Comparison of ENCODE assay signal across 20 cellular contexts in the genomic region with DNA sequence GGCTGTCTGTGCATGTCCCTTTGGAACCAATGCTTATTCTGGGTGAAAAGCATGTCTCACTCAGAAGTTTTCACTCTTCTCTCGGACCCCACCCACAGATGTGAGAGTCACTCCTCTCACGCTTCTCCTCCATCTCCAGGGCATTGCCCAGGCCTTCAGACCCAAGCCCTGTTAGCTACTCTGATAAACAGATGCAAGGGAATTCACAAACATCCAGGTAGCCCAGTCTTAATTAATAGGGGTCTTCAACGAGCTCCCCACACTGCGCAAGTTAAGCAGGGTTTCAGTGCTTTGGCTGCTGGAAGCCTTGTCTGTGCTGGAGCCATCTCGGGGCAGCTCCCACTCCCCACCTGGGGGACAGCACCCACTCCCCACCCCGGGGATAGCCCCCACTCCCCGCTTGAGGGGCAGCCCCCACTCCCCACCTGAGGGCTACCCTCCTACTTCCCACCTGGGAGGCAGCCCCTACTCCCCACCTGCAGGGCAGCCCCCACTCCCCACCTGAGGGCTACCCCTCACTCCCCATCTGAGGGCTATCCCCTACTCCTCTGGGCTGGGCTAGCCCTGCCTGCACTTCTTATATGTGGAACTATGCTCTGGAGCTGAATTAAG. TPM values are rescaled to one million over a fixed set of nuclear protein-coding genes. Genes with fewer than 3 reads are reported as not detected.
DNase-seq lines count a peak whose midpoint lies in the region; ATAC-seq and TF ChIP-seq lines count a peak whose summit lies in the region.
"Had no signal": no experiment of that assay in that cellular context is flagged by ENCODE, and none has a peak within 500 bp of the region (broad histone marks: within the 10 kb centered on the region; RNA-seq: fewer than 3 reads in every experiment).

No MANE protein-coding gene starts in this region.

- DNase-seq in Karpas-422 (no peak), colonic mucosa (no peak), mesenchymal stem cell (no peak), spleen (peak; percentile 43), PC-9 (no peak), DMS 273 (lab: John Stamatoyannopoulos, UW; ENCODE audit: unreplicated experiment) (no peak)
- no peak for DNase-seq in effector memory CD8-positive, alpha-beta T cell
- DNase-seq: activated CD4-positive, alpha-beta memory T cell treated with anti-CD3 and anti-CD28 coated beads, Interleukin-2, amount 10 ng/mL, durations not matched to agents 7 days and 5 days; activated T-cell treated with anti-CD3 and anti-CD28 coated beads for 4 hours; adrenal gland; CD4-positive, alpha-beta memory T cell; erythroblast; left lung; NCI-H1694; NCI-H774; nucleus accumbens; SK-N-SH had no signal

- intact Hi-C loops in colonic mucosa (cut with DNase I) = loop anchor here (5.0 kb wide), 2 partner anchors 218 to 672 kb away; no protein-coding TSS in a partner anchor
- intact Hi-C loops in spleen (cut with DNase I; ENCODE audit: low total_unique reads) = no loop called here
- intact Hi-C loops in PC-9 (cut with micrococcal nuclease; ENCODE audit: unreplicated experiment) = loop anchor here (10.0 kb wide), 2 partner anchors 115 to 505 kb away; no protein-coding TSS in a partner anchor

- peak overlapping the region; percentile 44 for H3K9ac ChIP-seq in Karpas-422 (ENCODE audit: low read length)
- H3K9ac ChIP-seq in colonic mucosa (ENCODE audit: low read depth in 2 of 2, low read length in 2 of 2) = peak overlapping the region in 1 of 2 donors; percentile 22
- no peak overlapping the region for H3K9ac ChIP-seq in mesenchymal stem cell (ENCODE audit: low read length)
- H3K9ac ChIP-seq: SK-N-SH had no signal

- WGBS in mesenchymal stem cell = 91% methylated on average over 7 of the region's 7 CpGs
- 92 to 96% (median 94%) methylated on average over 3 to 7 of the region's 7 CpGs for WGBS in spleen, 5 donors

- H3K27ac Mint-ChIP-seq in effector memory CD8-positive, alpha-beta T cell = no peak overlapping the region
- H3K27ac Mint-ChIP-seq: activated CD4-positive, alpha-beta memory T cell treated with anti-CD3 and anti-CD28 coated beads, Interleukin-2, amount 10 ng/mL, durations not matched to agents 7 days and 5 days; T-helper 2 cell treated with Interferon-gamma antibody and Interleukin-4, amounts not matched to agents 5 μg/mL and 100 μg/mL, for 36 hours; WTC11 had no signal

- no peaks in the 10 kb centered on the region for H3K9me3 Mint-ChIP-seq in effector memory CD8-positive, alpha-beta T cell
- H3K9me3 Mint-ChIP-seq: activated CD4-positive, alpha-beta memory T cell treated with anti-CD3 and anti-CD28 coated beads, Interleukin-2, amount 10 ng/mL, durations not matched to agents 7 days and 5 days; CD4-positive, alpha-beta memory T cell; T-helper 2 cell treated with Interferon-gamma antibody and Interleukin-4, amounts not matched to agents 5 μg/mL and 100 μg/mL, for 36 hours; WTC11 had no signal

- H4K20me1 ChIP-seq in Karpas-422 (ENCODE audit: insufficient read depth, low read depth, low read length) (no peaks in the 10 kb centered on the region), PC-9 (ENCODE audit: insufficient read depth) (no peaks in the 10 kb centered on the region)

- no peak overlapping the region for H3K14ac ChIP-seq in mesenchymal stem cell (ENCODE audit: low read length in 2 of 2)

- peaks cover 11% of the 10 kb centered on the region; the same call in 1 of the 2 replicates for H3F3A ChIP-seq in PC-9 (ENCODE audit: insufficient read depth, low read depth)

- H3K27me3 Mint-ChIP-seq in effector memory CD8-positive, alpha-beta T cell = peaks cover 0 to 8% of the 10 kb centered on the region in 2 donors
- H3K27me3 Mint-ChIP-seq: CD4-positive, alpha-beta memory T cell had no signal

- peak overlapping the region; percentile 70 to 86 for H2BK12ac ChIP-seq in mesenchymal stem cell (ENCODE audit: low read length in 2 of 2)

- no peak overlapping the region for H3K4me3 ChIP-seq in Karpas-422 (ENCODE audit: low read length)
- H3K4me3 ChIP-seq in colonic mucosa = no peak overlapping the region
- H3K4me3 ChIP-seq in mesenchymal stem cell (ENCODE audit: insufficient read depth in 1 of 2, low read depth in 1 of 2, low read length in 2 of 2) = no peak overlapping the region
- no peak overlapping the region for H3K4me3 ChIP-seq in spleen
- H3K4me3 ChIP-seq in PC-9 = no peak overlapping the region
- H3K4me3 ChIP-seq: adrenal gland, left lung had no signal

- H3K27me3 ChIP-seq in Karpas-422 (ENCODE audit: low read length) (no peaks in the 10 kb centered on the region), colonic mucosa (no peaks in the 10 kb centered on the region), mesenchymal stem cell (ENCODE audit: control insufficient read depth in 1 of 2, insufficient read depth in 1 of 2, low read length in 2 of 2) (no peaks in the 10 kb centered on the region), spleen (replicated peaks in 1 of 7) (no peaks in the 10 kb centered on the region), PC-9 (ENCODE audit: insufficient read depth, low read depth) (no peaks in the 10 kb centered on the region)
- H3K27me3 ChIP-seq: adrenal gland, left lung had no signal

- H3K4me3 Mint-ChIP-seq in effector memory CD8-positive, alpha-beta T cell = no peak overlapping the region
- H3K4me3 Mint-ChIP-seq: activated CD4-positive, alpha-beta memory T cell treated with anti-CD3 and anti-CD28 coated beads, Interleukin-2, amount 10 ng/mL, durations not matched to agents 7 days and 5 days; CD4-positive, alpha-beta memory T cell; T-helper 2 cell treated with Interferon-gamma antibody and Interleukin-4, amounts not matched to agents 5 μg/mL and 100 μg/mL, for 36 hours; WTC11 had no signal

- H3K36me3 ChIP-seq in Karpas-422 (ENCODE audit: insufficient read depth, low read length) (no peaks in the 10 kb centered on the region), colonic mucosa (no peaks in the 10 kb centered on the region), mesenchymal stem cell (ENCODE audit: control insufficient read depth in 1 of 2, insufficient read depth in 2 of 2, low read depth in 1 of 2, low read length in 2 of 2) (no peaks in the 10 kb centered on the region), spleen (no peaks in the 10 kb centered on the region), PC-9 (ENCODE audit: low read depth) (no peaks in the 10 kb centered on the region)
- H3K36me3 ChIP-seq: adrenal gland, left lung had no signal

- peak overlapping the region in 1 of 2 experiments; percentile 22 for H3K4ac ChIP-seq in mesenchymal stem cell (ENCODE audit: low read depth in 1 of 2, low read length in 2 of 2)

- H3K27ac ChIP-seq in Karpas-422 (ENCODE audit: low read length) (peak overlapping the region; percentile 96), colonic mucosa (peak overlapping the region; percentile 74), mesenchymal stem cell (ENCODE audit: low read length, poor library complexity, severe bottlenecking) (no peak overlapping the region), spleen (peak overlapping the region in 7 of 8 donors; percentile 61 to 87 (median 81)), PC-9 (no peak overlapping the region)

- peak overlapping the region; percentile 58 for H3K4me2 ChIP-seq in Karpas-422 (ENCODE audit: low read depth, low read length, poor library complexity, severe bottlenecking)
- no peak overlapping the region for H3K4me2 ChIP-seq in mesenchymal stem cell (ENCODE audit: low read length, poor library complexity, severe bottlenecking)
- no peak overlapping the region for H3K4me2 ChIP-seq in PC-9
- H3K4me2 ChIP-seq: SK-N-SH had no signal

- H3K79me2 ChIP-seq in Karpas-422 (ENCODE audit: low read length) (no peaks in the 10 kb centered on the region), PC-9 (ENCODE audit: low read depth) (no peaks in the 10 kb centered on the region)

- no peak for TF ChIP-seq POLR2A in spleen (IDR thresholded peaks at IDR 0.05)

- H3K4me1 ChIP-seq in Karpas-422 (ENCODE audit: low read length) = peaks cover 51% of the 10 kb centered on the region
- peaks cover 11% of the 10 kb centered on the region for H3K4me1 ChIP-seq in colonic mucosa
- peaks cover 30% of the 10 kb centered on the region for H3K4me1 ChIP-seq in mesenchymal stem cell (ENCODE audit: control insufficient read depth, insufficient read depth, low read depth, low read length)
- H3K4me1 ChIP-seq in spleen = peaks cover 4 to 77% (median 35%) of the 10 kb centered on the region in 6 donors
- H3K4me1 ChIP-seq in PC-9 (replicated peaks; ENCODE audit: insufficient read depth) = peaks cover 23% of the 10 kb centered on the region

- H2AFZ ChIP-seq in Karpas-422 (ENCODE audit: low read length) = peak overlapping the region; percentile 33; the same call in 1 of the 2 replicates
- H2AFZ ChIP-seq in mesenchymal stem cell (ENCODE audit: low read depth, low read length) = no peak overlapping the region
- no peak overlapping the region for H2AFZ ChIP-seq in PC-9

- H3K23ac ChIP-seq in mesenchymal stem cell (ENCODE audit: low read length in 2 of 2) = no peak overlapping the region

- no peaks in the 10 kb centered on the region for H3K9me2 ChIP-seq in Karpas-422 (replicated peaks; ENCODE audit: insufficient read depth, low read length)
- no peaks in the 10 kb centered on the region for H3K9me2 ChIP-seq in PC-9 (ENCODE audit: insufficient read depth)
- H3K9me2 ChIP-seq: SK-N-SH had no signal

- H3K9me3 ChIP-seq in Karpas-422 (ENCODE audit: low read length) (no peaks in the 10 kb centered on the region), colonic mucosa (no peaks in the 10 kb centered on the region), mesenchymal stem cell (ENCODE audit: control insufficient read depth, low read length) (no peaks in the 10 kb centered on the region), spleen (no peaks in the 10 kb centered on the region), PC-9 (ENCODE audit: insufficient read depth, low read depth) (no peaks in the 10 kb centered on the region)
- H3K9me3 ChIP-seq: adrenal gland, left lung, SK-N-SH had no signal

- TF ChIP-seq CTCF in colonic mucosa (IDR thresholded peaks at IDR 0.05) = no peak
- TF ChIP-seq CTCF in spleen (IDR thresholded peaks at IDR 0.05 in 8 of 11, conservative IDR thresholded peaks at IDR 0.05 in 3 of 11) = no peak
- no peak for TF ChIP-seq CTCF in PC-9 (conservative IDR thresholded peaks at IDR 0.05)

- peak overlapping the region; percentile 52 to 54 for H3K18ac ChIP-seq in mesenchymal stem cell (ENCODE audit: low read depth in 1 of 2, low read length in 2 of 2)

- no peak for ATAC-seq in effector memory CD8-positive, alpha-beta T cell (replicated peaks)
- no peak for ATAC-seq in GM21515 (IDR thresholded peaks at IDR 0.05; ENCODE audit: unreplicated experiment)
- ATAC-seq: left lung had no signal

- no TSS peak for BruUV-seq in PC-9 (replicated peaks; lab: Mats Ljungman, UMichigan)

- no peak overlapping the region for H2AK5ac ChIP-seq in mesenchymal stem cell (ENCODE audit: low read length, severe bottlenecking)

- H2BK15ac ChIP-seq in mesenchymal stem cell (ENCODE audit: low read depth, poor library complexity, severe bottlenecking) = peak overlapping the region; percentile 86

- POLR2A ChIA-PET in PC-9 (lab: Charles Lee; ENCODE audit: unreplicated experiment) = no interaction called here

- no peaks in the 10 kb centered on the region for H3K36me3 Mint-ChIP-seq in effector memory CD8-positive, alpha-beta T cell (ENCODE audit: insufficient read depth)
- H3K36me3 Mint-ChIP-seq: CD4-positive, alpha-beta memory T cell; WTC11 had no signal

- CTCF ChIA-PET in PC-9 (lab: Charles Lee) = interaction anchor here (1.2 to 1.5 kb wide), 3 partner anchors 673 to 680 kb away, joined by 3 to 5 read pairs (median 5); no protein-coding TSS in a partner anchor

- no peak overlapping the region for H2BK5ac ChIP-seq in mesenchymal stem cell (ENCODE audit: low read depth, low read length, poor library complexity, severe bottlenecking)

- no peaks in the 10 kb centered on the region for H3K4me1 Mint-ChIP-seq in effector memory CD8-positive, alpha-beta T cell (ENCODE audit: low read depth in 2 of 2)
- H3K4me1 Mint-ChIP-seq: CD4-positive, alpha-beta memory T cell had no signal

- no peak overlapping the region for H4K91ac ChIP-seq in mesenchymal stem cell (ENCODE audit: low read length)

- H3K79me1 ChIP-seq in mesenchymal stem cell (replicated peaks; ENCODE audit: low read length, poor library complexity, severe bottlenecking) = no peaks in the 10 kb centered on the region

- H4K8ac ChIP-seq in mesenchymal stem cell (ENCODE audit: low read length) = no peak overlapping the region

- peak overlapping the region; percentile 45 for H2BK120ac ChIP-seq in mesenchymal stem cell (ENCODE audit: low read depth, low read length)

RNA-seq across cellular contexts. Expression of a gene that starts 8.7 kb away (rescaled TPM):
- total RNA-seq in Karpas-422 (2014; rRNA removed; shearing (Covaris generic); ENCODE audit: low replicate concordance) = 0.90 and 2.8 TPM in 2 replicates
- total RNA-seq in colonic mucosa (1 to 10 TPM in 1 of 2 donors, under 1 TPM in 1; 0.40 to 1.2 TPM), spleen (under 1 TPM; 0.28 to 0.85 (median 0.40) TPM), PC-9 (2021) (0.07 and 0.08 TPM in 2 replicates)
- 0.03 TPM for polyA plus RNA-seq in mesenchymal stem cell (2013, experiment 1 of 2)
- 0.05 TPM for polyA plus RNA-seq in mesenchymal stem cell (2013, experiment 2 of 2)
- polyA plus RNA-seq in spleen = 1 to 10 TPM in 2 of 3 donors, under 1 TPM in 1; 0.41 to 1.3 (median 1.1) TPM
- polyA plus RNA-seq: CD4-positive, alpha-beta memory T cell had no signal

RNA-seq across cellular contexts. Expression of a gene that starts 39.9 kb away (rescaled TPM):
- total RNA-seq in Karpas-422 (2014; rRNA removed; shearing (Covaris generic); ENCODE audit: low replicate concordance) = 19.6 and 20.6 TPM in 2 replicates
- total RNA-seq in colonic mucosa (10 to 100 TPM; 31.6 to 33.2 TPM), spleen (10 to 100 TPM; 29.5 to 74.2 (median 37.3) TPM), PC-9 (2021) (28.4 and 43.5 TPM in 2 replicates)
- polyA plus RNA-seq in mesenchymal stem cell (2013, experiment 1 of 2) = 23.4 TPM
- 22.3 TPM for polyA plus RNA-seq in mesenchymal stem cell (2013, experiment 2 of 2)
- polyA plus RNA-seq in spleen = 1 to 10 TPM; 4.8 to 8.7 (median 6.2) TPM

Comparison
In these comparisons a context has a peak if more than half of its experiments do, and no peak if none do; other contexts are left out.
1. H3K27ac ChIP-seq: peak in Karpas-422 (single experiment), colonic mucosa (single experiment) and spleen (7 of 8); none in mesenchymal stem cell (single experiment) and PC-9 (single experiment).